11 cellular contexts compared by ENCODE assay signal in the genomic region with DNA sequence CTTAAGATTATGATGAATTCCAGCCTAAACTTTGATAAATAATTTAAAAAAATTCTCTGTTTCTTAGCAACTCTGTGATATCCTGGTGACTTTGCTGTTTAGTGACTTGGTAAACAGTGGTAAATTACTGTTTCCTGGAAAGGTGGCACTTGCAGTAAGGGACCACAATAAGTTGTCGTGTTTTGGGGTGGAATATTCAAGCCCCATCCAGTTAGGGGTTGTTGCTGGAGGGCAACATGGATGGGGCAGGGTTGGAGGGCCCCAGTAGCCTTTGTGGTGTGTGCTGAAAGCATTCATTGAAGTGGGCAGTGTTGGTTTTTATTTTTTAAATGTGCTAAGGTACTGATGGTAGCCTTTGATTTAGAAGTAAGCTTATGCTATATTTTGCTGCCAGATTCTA. TPM values are rescaled to one million over a fixed set of nuclear protein-coding genes. Genes with fewer than 3 reads are reported as not detected.
DNase-seq lines count a peak whose midpoint lies in the region; ATAC-seq, FAIRE-seq and TF ChIP-seq lines count a peak whose summit lies in the region.
"Had no signal": no experiment of that assay in that cellular context is flagged by ENCODE, and none has a peak within 500 bp of the region (broad histone marks: within the 10 kb centered on the region; RNA-seq: fewer than 3 reads in every experiment).

No MANE protein-coding gene starts in this region.

- POLR2A ChIA-PET in activated CD4-positive, alpha-beta T cell treated with anti-CD3 and anti-CD28 coated beads, Interleukin-2, amount 10 ng/mL, durations not matched to agents 7 days and 5 days (lab: Charles Lee): interaction anchor here (0.7 kb wide), 1 partner anchor 19 kb away, joined by 5 read pairs; no protein-coding TSS in a partner anchor

- peak; percentile 27 for DNase-seq in activated CD4-positive, alpha-beta T cell treated with anti-CD3 and anti-CD28 coated beads, Interleukin-2, amount 10 ng/mL, durations not matched to agents 7 days and 5 days
- DNase-seq in activated CD4-positive, alpha-beta T cell treated with anti-CD3 and anti-CD28 coated beads for 1 hour: no peak
- no peak for DNase-seq in HL-60 (ENCODE audit: low read depth in 1 of 2, low spot score in 1 of 2)
- DNase-seq in central memory CD8-positive, alpha-beta T cell (ENCODE audit: low spot score in 2 of 2): peak in 1 of 2 donors; percentile 16
- no peak for DNase-seq in pancreas
- DNase-seq: anterior cingulate cortex had no signal

- no peaks in the 10 kb centered on the region for H3K27me3 ChIP-seq in HL-60 (ENCODE audit: insufficient read depth, poor library complexity, severe bottlenecking)
- H3K27me3 ChIP-seq in subcutaneous abdominal adipose tissue (ENCODE audit: control insufficient read depth in 5 of 5, insufficient read depth in 4 of 5, low read length in 5 of 5): no peaks in the 10 kb centered on the region
- H3K27me3 ChIP-seq in pancreas: no peaks in the 10 kb centered on the region

- no peak overlapping the region for H3K9ac ChIP-seq in subcutaneous abdominal adipose tissue (ENCODE audit: low read length in 5 of 5)

- WGBS in pancreas, 2 donors: 64 to 69% methylated on average over 1 of the region's 1 CpG

- CTCF ChIA-PET in activated CD4-positive, alpha-beta T cell treated with anti-CD3 and anti-CD28 coated beads, Interleukin-2, amount 10 ng/mL, durations not matched to agents 7 days and 5 days (lab: Charles Lee): interaction anchor here (2.0 kb wide), 2 partner anchors 9 to 22 kb away, joined by 5 to 6 read pairs; no protein-coding TSS in a partner anchor

- H3K27ac Mint-ChIP-seq in activated CD4-positive, alpha-beta T cell treated with anti-CD3 and anti-CD28 coated beads, Interleukin-2, amount 10 ng/mL, durations not matched to agents 7 days and 5 days: peak overlapping the region; percentile 99
- peak overlapping the region; percentile 93 for H3K27ac Mint-ChIP-seq in central memory CD8-positive, alpha-beta T cell (ENCODE audit: low read depth)

- H3K36me3 ChIP-seq in subcutaneous abdominal adipose tissue (ENCODE audit: control insufficient read depth in 5 of 5, insufficient read depth in 5 of 5, low read length in 5 of 5) (peaks cover 0 to 4% (median 0%) of the 10 kb centered on the region in 5 donors), pancreas (no peaks in the 10 kb centered on the region)
- H3K36me3 ChIP-seq: prostate gland had no signal

- peaks cover 80% of the 10 kb centered on the region for H3K4me1 Mint-ChIP-seq in activated CD4-positive, alpha-beta T cell treated with anti-CD3 and anti-CD28 coated beads, Interleukin-2, amount 10 ng/mL, durations not matched to agents 7 days and 5 days
- peaks cover 81% of the 10 kb centered on the region for H3K4me1 Mint-ChIP-seq in central memory CD8-positive, alpha-beta T cell

- ATAC-seq in central memory CD8-positive, alpha-beta T cell (replicated peaks; ENCODE audit: extremely low read depth, poor library complexity, severe bottlenecking): peak; percentile 37
- ATAC-seq in pancreas (no peak), HG03196 (IDR thresholded peaks at IDR 0.05; ENCODE audit: unreplicated experiment) (no peak), HG03045 (IDR thresholded peaks at IDR 0.05; ENCODE audit: unreplicated experiment) (no peak)

- H3K4me1 ChIP-seq in subcutaneous abdominal adipose tissue (ENCODE audit: control insufficient read depth in 5 of 5, insufficient read depth in 5 of 5, low read length in 5 of 5): peaks cover 0 to 8% (median 6%) of the 10 kb centered on the region in 5 donors
- H3K4me1 ChIP-seq in pancreas: no peaks in the 10 kb centered on the region
- H3K4me1 ChIP-seq: prostate gland had no signal

- no peaks in the 10 kb centered on the region for H3K27me3 Mint-ChIP-seq in activated CD4-positive, alpha-beta T cell treated with anti-CD3 and anti-CD28 coated beads, Interleukin-2, amount 10 ng/mL, durations not matched to agents 7 days and 5 days
- H3K27me3 Mint-ChIP-seq in central memory CD8-positive, alpha-beta T cell: no peaks in the 10 kb centered on the region

- H3K4me3 ChIP-seq in HL-60 (replicated peaks; ENCODE audit: insufficient read depth, low read length) (no peak overlapping the region), subcutaneous abdominal adipose tissue (ENCODE audit: low read depth in 1 of 5, low read length in 5 of 5) (peak overlapping the region in 3 of 5 donors; percentile 18 to 50 (median 49)), pancreas (no peak overlapping the region)
- H3K4me3 ChIP-seq: prostate gland had no signal

- no peaks in the 10 kb centered on the region for H3K9me3 Mint-ChIP-seq in activated CD4-positive, alpha-beta T cell treated with anti-CD3 and anti-CD28 coated beads, Interleukin-2, amount 10 ng/mL, durations not matched to agents 7 days and 5 days
- no peaks in the 10 kb centered on the region for H3K9me3 Mint-ChIP-seq in central memory CD8-positive, alpha-beta T cell

- TF ChIP-seq CTCF in HL-60 (IDR thresholded peaks at IDR 0.05; ENCODE audit: insufficient read depth, low read length): no peak
- no peak for TF ChIP-seq CTCF in pancreas (IDR thresholded peaks at IDR 0.05)

- H3K4me3 Mint-ChIP-seq in activated CD4-positive, alpha-beta T cell treated with anti-CD3 and anti-CD28 coated beads, Interleukin-2, amount 10 ng/mL, durations not matched to agents 7 days and 5 days: peak overlapping the region; percentile 78
- peak overlapping the region; percentile 71 for H3K4me3 Mint-ChIP-seq in central memory CD8-positive, alpha-beta T cell

- peaks cover 17% of the 10 kb centered on the region for H3K36me3 Mint-ChIP-seq in activated CD4-positive, alpha-beta T cell treated with anti-CD3 and anti-CD28 coated beads, Interleukin-2, amount 10 ng/mL, durations not matched to agents 7 days and 5 days (ENCODE audit: low read depth)
- peaks cover 7% of the 10 kb centered on the region for H3K36me3 Mint-ChIP-seq in central memory CD8-positive, alpha-beta T cell (ENCODE audit: insufficient read depth)

- no peak for FAIRE-seq in pancreas (lab: Jason Lieb, UNC)
- FAIRE-seq: A204.1 had no signal

- H3K27ac ChIP-seq in HL-60 (replicated peaks): peak overlapping the region; percentile 66
- H3K27ac ChIP-seq in subcutaneous abdominal adipose tissue (ENCODE audit: low read depth, low read length): no peak overlapping the region
- H3K27ac ChIP-seq in pancreas: no peak overlapping the region
- H3K27ac ChIP-seq: prostate gland had no signal

- H3K9me3 ChIP-seq in subcutaneous abdominal adipose tissue (ENCODE audit: control insufficient read depth in 5 of 5, low read length in 5 of 5) (no peaks in the 10 kb centered on the region), pancreas (no peaks in the 10 kb centered on the region)
- H3K9me3 ChIP-seq: prostate gland had no signal

- intact Hi-C loops in pancreas (cut with DNase I): no loop called here

RNA-seq across cellular contexts. Expression of a gene that starts 30.3 kb away (rescaled TPM):
- 10 to 100 TPM; 57.7 to 63.1 TPM for total RNA-seq in activated CD4-positive, alpha-beta T cell treated with anti-CD3 and anti-CD28 coated beads, Interleukin-2, amount 10 ng/mL, durations not matched to agents 7 days and 5 days
- 10 to 100 TPM; 13.8 to 26.4 (median 15.7) TPM for total RNA-seq in pancreas
- 10 to 100 TPM in 1 of 2 donors, 1 to 10 TPM in 1; 9.3 to 11.4 TPM for polyA plus RNA-seq in pancreas

Comparison
In these comparisons a context has a peak if more than half of its experiments do, and no peak if none do; other contexts are left out.
1. H3K4me3 ChIP-seq: peak in subcutaneous abdominal adipose tissue (3 of 5); none in HL-60 (single experiment) and pancreas (0 of 4).